ENCODE assay signal across 26 cellular contexts in genomic region chr10:83458611-83459010, GRCh38.
"Had no signal": no experiment of that assay in that cellular context is flagged by ENCODE, and none has a peak within 500 bp of the region (broad histone marks: within the 10 kb centered on the region; RNA-seq: fewer than 3 reads in every experiment).

No MANE protein-coding gene starts in this region.

- H3K9ac ChIP-seq: parathyroid adenoma had no signal

- H3K27ac Mint-ChIP-seq: natural killer cell treated with Interleukin-12 subunit alpha and Interleukin-12 subunit beta and Interleukin-15 and Interleukin-18, amount 100 ng/mL, for 72 hours; nephron progenitor cell; progenitor cell of endocrine pancreas; stimulated activated effector memory CD8-positive, alpha-beta T cell treated with anti-CD3 and anti-CD28 coated beads, Interleukin-12 subunit alpha, Interleukin-12 subunit beta, amount 100 ng/mL, for 72 hours; stimulated activated naive B cell treated with anti-CD40 and anti-IgM and Interleukin-4, amounts not matched to agents 10 μg/mL and 1 μg/mL and 100 μg/mL, for 72 hours; stimulated activated naive CD8-positive, alpha-beta T cell treated with anti-CD3 and anti-CD28 coated beads, Interleukin-15, Interleukin-2, amounts not matched to agents 100 ng/mL and 50 ng/mL, for 24 hours had no signal

- H3K4me1 Mint-ChIP-seq: naive thymus-derived CD8-positive, alpha-beta T cell; nephron progenitor cell; neural crest cell; stimulated activated effector memory CD8-positive, alpha-beta T cell treated with anti-CD3 and anti-CD28 coated beads, Interleukin-12 subunit alpha, Interleukin-12 subunit beta, amount 100 ng/mL, for 72 hours; stimulated activated naive B cell treated with anti-CD40 and anti-IgM and Interleukin-4, amounts not matched to agents 10 μg/mL and 1 μg/mL and 100 μg/mL, for 72 hours had no signal

- H3K27ac ChIP-seq: ovary, parathyroid adenoma, psoas muscle, right lobe of liver, sigmoid colon, stomach, thoracic aorta, thyroid gland, tibial nerve, upper lobe of left lung had no signal

- H2AFZ ChIP-seq: parathyroid adenoma had no signal

- H3K36me3 Mint-ChIP-seq: naive thymus-derived CD8-positive, alpha-beta T cell; natural killer cell treated with Interleukin-12 subunit alpha and Interleukin-12 subunit beta and Interleukin-15 and Interleukin-18, amount 100 ng/mL, for 72 hours; stimulated activated effector memory CD8-positive, alpha-beta T cell treated with anti-CD3 and anti-CD28 coated beads, Interleukin-12 subunit alpha, Interleukin-12 subunit beta, amount 100 ng/mL, for 72 hours; stimulated activated naive B cell treated with anti-CD40 and anti-IgM and Interleukin-4, amounts not matched to agents 10 μg/mL and 1 μg/mL and 100 μg/mL, for 72 hours had no signal

- H3K4me3 Mint-ChIP-seq: naive thymus-derived CD8-positive, alpha-beta T cell; natural killer cell treated with Interleukin-12 subunit alpha and Interleukin-12 subunit beta and Interleukin-15 and Interleukin-18, amount 100 ng/mL, for 72 hours; nephron progenitor cell; neural crest cell; stimulated activated effector memory CD8-positive, alpha-beta T cell treated with anti-CD3 and anti-CD28 coated beads, Interleukin-12 subunit alpha, Interleukin-12 subunit beta, amount 100 ng/mL, for 72 hours; stimulated activated naive B cell treated with anti-CD40 and anti-IgM and Interleukin-4, amounts not matched to agents 10 μg/mL and 1 μg/mL and 100 μg/mL, for 72 hours; stimulated activated naive CD8-positive, alpha-beta T cell treated with anti-CD3 and anti-CD28 coated beads, Interleukin-15, Interleukin-2, amounts not matched to agents 100 ng/mL and 50 ng/mL, for 24 hours had no signal

- H3K79me2 ChIP-seq: parathyroid adenoma had no signal

- H3K36me3 ChIP-seq: ovary, right lobe of liver, sigmoid colon, stomach, thoracic aorta, thyroid gland, tibial nerve, upper lobe of left lung had no signal

- H3K27me3 Mint-ChIP-seq: naive thymus-derived CD8-positive, alpha-beta T cell; natural killer cell treated with Interleukin-12 subunit alpha and Interleukin-12 subunit beta and Interleukin-15 and Interleukin-18, amount 100 ng/mL, for 72 hours; progenitor cell of endocrine pancreas; stimulated activated naive B cell treated with anti-CD40 and anti-IgM and Interleukin-4, amounts not matched to agents 10 μg/mL and 1 μg/mL and 100 μg/mL, for 72 hours; stimulated activated naive CD8-positive, alpha-beta T cell treated with anti-CD3 and anti-CD28 coated beads, Interleukin-15, Interleukin-2, amounts not matched to agents 100 ng/mL and 50 ng/mL, for 24 hours had no signal

- DNase-seq: naive thymus-derived CD8-positive, alpha-beta T cell; nephron progenitor cell; occipital lobe; ovary; psoas muscle; right lobe of liver; sigmoid colon; small intestine; stimulated activated CD4-positive, alpha-beta T cell treated with anti-CD3 and anti-CD28 coated beads, Interleukin-15, amount 100 ng/mL, for 24 hours; stimulated activated CD4-positive, alpha-beta T cell treated with anti-CD3 and anti-CD28 coated beads, Interleukin-2, amount 100 ng/mL, for 24 hours; stimulated activated CD4-positive, alpha-beta T cell treated with anti-CD3 and anti-CD28 coated beads, Interleukin-2, amount 100 ng/mL, for 48 hours; stimulated activated CD4-positive, alpha-beta T cell treated with anti-CD3 and anti-CD28 coated beads, Interleukin-4, amount 100 ng/mL, for 24 hours; stimulated activated naive B cell treated with anti-CD40 and anti-IgM and Interleukin-4, amounts not matched to agents 10 μg/mL and 1 μg/mL and 100 μg/mL, for 72 hours; stimulated activated naive CD4-positive, alpha-beta T cell treated with Interleukin-2 at 50 U/mL for 16 hours; stomach; thyroid gland; trophoblast cell had no signal

- H3K27me3 ChIP-seq: ovary, right lobe of liver, sigmoid colon, stomach, thyroid gland, tibial nerve, upper lobe of left lung had no signal

- H3K4me3 ChIP-seq: ovary, psoas muscle, right lobe of liver, sigmoid colon, stomach, thoracic aorta, thyroid gland, tibial nerve, upper lobe of left lung had no signal

- H3K9me3 ChIP-seq: psoas muscle, right lobe of liver, sigmoid colon, stomach, thoracic aorta, thyroid gland, upper lobe of left lung had no signal

- H3K4me1 ChIP-seq: parathyroid adenoma, psoas muscle, right lobe of liver, sigmoid colon, stomach, thyroid gland, tibial nerve, upper lobe of left lung had no signal
